Comparison of ENCODE assay signal across 15 cellular contexts in the genomic region with DNA sequence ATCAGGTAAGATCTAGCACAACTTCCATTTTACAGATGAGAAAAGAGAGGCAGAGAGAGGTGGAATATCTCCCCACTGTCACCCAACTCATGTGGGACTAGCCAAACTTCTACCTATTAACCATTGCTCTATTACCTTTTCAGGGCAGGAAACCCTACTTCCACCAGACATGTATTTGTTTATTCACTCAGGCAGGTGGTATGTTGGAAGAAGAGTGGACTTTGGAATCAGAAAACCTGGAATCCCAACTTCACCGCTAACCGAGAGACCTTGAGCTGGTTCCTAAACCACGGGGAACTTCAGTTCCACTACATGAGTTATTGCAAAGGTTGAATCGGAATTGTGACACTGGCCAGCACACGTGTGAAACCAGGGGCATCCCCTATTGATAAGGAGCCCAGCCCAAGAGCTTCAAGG. TPM values are rescaled to one million over a fixed set of nuclear protein-coding genes. Genes with fewer than 3 reads are reported as not detected.
DNase-seq lines count a peak whose midpoint lies in the region; ATAC-seq, FAIRE-seq and TF ChIP-seq lines count a peak whose summit lies in the region.
"Had no signal": no experiment of that assay in that cellular context is flagged by ENCODE, and none has a peak within 500 bp of the region (broad histone marks: within the 10 kb centered on the region; RNA-seq: fewer than 3 reads in every experiment).

No MANE protein-coding gene starts in this region.

- H3K36me3 ChIP-seq in kidney (ENCODE audit: control insufficient read depth in 1 of 2, insufficient read depth in 2 of 2, low read length in 2 of 2): no peaks in the 10 kb centered on the region

- H3K9me3 Mint-ChIP-seq in progenitor cell of endocrine pancreas (ENCODE audit: low read depth): no peaks in the 10 kb centered on the region
- H3K9me3 Mint-ChIP-seq: CD8-positive, alpha-beta T cell had no signal

- peak; percentile 37 for ATAC-seq in left colon
- ATAC-seq: CD8-positive, alpha-beta T cell; PC-3 had no signal

- H3K36me3 Mint-ChIP-seq in progenitor cell of endocrine pancreas (ENCODE audit: insufficient read depth): no peaks in the 10 kb centered on the region
- H3K36me3 Mint-ChIP-seq: CD8-positive, alpha-beta T cell had no signal

- intact Hi-C loops in left colon (cut with DNase I, micrococcal nuclease) (no loop called here), kidney (cut with DNase I) (no loop called here)

- peak overlapping the region; percentile 50 for H3K27ac Mint-ChIP-seq in progenitor cell of endocrine pancreas
- H3K27ac Mint-ChIP-seq: CD8-positive, alpha-beta T cell had no signal

- H3K9me3 ChIP-seq in kidney (ENCODE audit: control insufficient read depth in 1 of 2, low read length in 2 of 2): no peaks in the 10 kb centered on the region

- peaks cover 0 to 11% of the 10 kb centered on the region in 2 donors for H3K4me1 ChIP-seq in kidney (ENCODE audit: control insufficient read depth in 1 of 2, insufficient read depth in 1 of 2, low read depth in 1 of 2, low read length in 2 of 2)

- H3K4me3 ChIP-seq in kidney (ENCODE audit: low read length in 2 of 2): no peak overlapping the region

- H3K27me3 Mint-ChIP-seq in progenitor cell of endocrine pancreas: peaks cover 2% of the 10 kb centered on the region

- DNase-seq in DMS53 (lab: John Stamatoyannopoulos, UW): peak; percentile 43
- peak; percentile 50 to 74 for DNase-seq in NCI-H526 (lab: John Stamatoyannopoulos, UW)
- no peak for DNase-seq in left colon
- no peak for DNase-seq in progenitor cell of endocrine pancreas (ENCODE audit: low spot score, unreplicated experiment)
- no peak for DNase-seq in kidney
- no peak for DNase-seq in H4 (ENCODE audit: low spot score)
- no peak for DNase-seq in SIG-M5 (lab: John Stamatoyannopoulos, UW)
- DNase-seq: CD8-positive, alpha-beta T cell; DMS 273 treated with DMSO at 0.1 percent for 48 hours; EL; Karpas-422; NCI-H1417 treated with DMSO at 0.1 percent for 48 hours; NCI-H2029; NCI-H524 treated with DMSO at 0.1 percent for 48 hours; PC-3 had no signal

- no peak for FAIRE-seq in kidney (lab: Jason Lieb, UNC)

- H3K4me3 Mint-ChIP-seq in progenitor cell of endocrine pancreas (ENCODE audit: low read depth): no peak overlapping the region
- H3K4me3 Mint-ChIP-seq: CD8-positive, alpha-beta T cell had no signal

- no peak overlapping the region for H3K9ac ChIP-seq in kidney (ENCODE audit: low read length in 2 of 2)

- peaks cover 49% of the 10 kb centered on the region for H3K4me1 Mint-ChIP-seq in progenitor cell of endocrine pancreas (ENCODE audit: low read depth)

- H3K27ac ChIP-seq in kidney (ENCODE audit: low read depth in 2 of 2, low read length in 2 of 2): peak overlapping the region in 1 of 2 donors; percentile 16

- TF ChIP-seq CTCF in progenitor cell of endocrine pancreas (IDR thresholded peaks at IDR 0.05; ENCODE audit: unreplicated experiment) (no peak), kidney (IDR thresholded peaks at IDR 0.05; ENCODE audit: borderline replicate concordance, extremely low read depth, insufficient read depth) (no peak)

RNA-seq across cellular contexts. Expression of a gene that starts 5.2 kb away (rescaled TPM):
- total RNA-seq in left colon: 10 to 100 TPM; 10.6 to 30.9 TPM
- total RNA-seq in progenitor cell of endocrine pancreas: 90.7 and 101 TPM in 2 replicates
- 90.0 TPM for total RNA-seq in kidney
- polyA plus RNA-seq in kidney (ENCODE audit: insufficient read depth, low read depth, low replicate concordance): 5.4 TPM
- 2.5 and 4.5 TPM in 2 replicates for total RNA-seq in H4 (2014; rRNA removed; shearing (Covaris generic))

Comparison
In these comparisons a context has a peak if more than half of its experiments do, and no peak if none do; other contexts are left out.
1. DNase-seq: peak in DMS53 (single experiment) and NCI-H526 (2 of 2); none in left colon (0 of 2), progenitor cell of endocrine pancreas (single experiment), kidney (single experiment), H4 (single experiment) and SIG-M5 (single experiment).